ENCODE assay signal across 18 cellular contexts in genomic region chr2:205001306-205001966, GRCh38.
"Had no signal": no experiment of that assay in that cellular context is flagged by ENCODE, and none has a peak within 500 bp of the region (broad histone marks: within the 10 kb centered on the region; RNA-seq: fewer than 3 reads in every experiment).

No MANE protein-coding gene starts in this region.

- ATAC-seq: effector memory CD8-positive, alpha-beta T cell; gastrocnemius medialis; heart right ventricle; naive thymus-derived CD4-positive, alpha-beta T cell; right cardiac atrium had no signal

- H3K27me3 Mint-ChIP-seq: effector memory CD8-positive, alpha-beta T cell; naive thymus-derived CD4-positive, alpha-beta T cell; progenitor cell of endocrine pancreas had no signal

- H3K27ac Mint-ChIP-seq: effector memory CD8-positive, alpha-beta T cell; neural progenitor cell; progenitor cell of endocrine pancreas had no signal

- H3K4me3 Mint-ChIP-seq: effector memory CD8-positive, alpha-beta T cell; neural progenitor cell had no signal

- DNase-seq: cortex of kidney; effector memory CD8-positive, alpha-beta T cell; gastrocnemius medialis; heart right ventricle; hypothalamus; kidney glomerular epithelial cell; mammary epithelial cell; naive thymus-derived CD4-positive, alpha-beta T cell; occipital lobe; pancreas; right cardiac atrium; small intestine; stimulated activated CD4-positive, alpha-beta T cell treated with anti-CD3 and anti-CD28 coated beads, Interleukin-2, amount 100 ng/mL, for 48 hours; thyroid gland; upper lobe of left lung; uterus had no signal
